In the genomic region with DNA sequence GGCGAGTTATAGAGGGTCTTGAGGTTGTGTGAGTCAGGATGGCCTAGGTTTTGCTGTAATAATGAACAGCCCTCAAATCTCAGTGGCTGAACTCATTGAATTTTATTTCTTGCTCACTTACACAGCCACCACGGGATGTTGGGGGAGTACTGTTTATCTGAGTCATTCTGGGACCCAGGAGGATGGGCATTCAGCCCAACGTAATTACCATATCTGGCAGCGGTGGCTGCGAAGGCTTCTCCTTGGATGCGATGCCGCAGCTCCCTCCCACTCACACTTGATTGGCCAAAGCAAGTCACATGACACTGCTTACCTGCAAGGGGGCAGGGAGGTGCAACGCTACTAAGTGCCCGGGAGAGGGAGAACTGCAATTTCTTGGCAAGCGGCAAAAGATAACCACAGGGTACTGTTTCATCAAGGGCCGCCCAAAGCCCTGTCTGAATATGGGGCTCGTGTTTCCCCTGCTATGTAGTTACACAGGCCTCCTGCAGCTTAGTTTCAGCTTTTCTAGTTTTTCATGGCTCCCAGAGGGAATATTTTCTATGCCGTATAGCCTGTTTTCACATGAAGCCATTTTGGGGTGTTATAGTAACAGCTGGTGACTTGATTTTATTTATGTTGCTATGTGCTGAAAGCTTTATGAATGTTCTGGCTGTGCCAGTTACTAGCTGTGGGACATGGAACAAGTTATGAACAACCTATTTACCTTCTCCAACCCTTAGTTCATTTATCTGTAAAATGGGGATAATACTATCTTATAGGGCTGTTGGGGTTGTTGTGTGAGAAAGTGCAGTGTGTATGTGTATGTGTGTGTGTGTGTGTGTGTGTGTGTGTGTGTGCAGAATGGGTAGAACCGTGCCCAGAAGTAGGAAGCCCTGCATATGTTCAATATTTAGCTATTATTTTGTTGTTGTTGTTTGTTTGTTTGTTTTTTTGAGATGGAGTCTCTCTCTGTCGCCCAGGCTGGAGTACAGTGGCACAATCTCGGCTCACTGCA, we compare ENCODE assay signal across 1 cellular context.
TF ChIP-seq lines count a peak whose summit lies in the region.

No MANE protein-coding gene starts in this region.

TF ChIP-seq in HEK293, 187 proteins besides CTCF, POLR2A, EP300 and RAD21 (continued from another document and continues in another):
- TF ChIP-seq HOXA7 (CRISPR knock-in tag; IDR thresholded peaks at IDR 0.05; ENCODE audit: borderline replicate concordance) (no peak), BCL11A (tag by site-specific recombination; IDR thresholded peaks at IDR 0.05; ENCODE audit: low read depth) (no peak), ZNF560 (tag by site-specific recombination; IDR thresholded peaks at IDR 0.05; ENCODE audit: borderline replicate concordance) (no peak), ZNF184 (tag by site-specific recombination; IDR thresholded peaks at IDR 0.05) (no peak), ZNF19 (tag by site-specific recombination; IDR thresholded peaks at IDR 0.05; ENCODE audit: low read depth) (no peak), ZFP3 (tag by site-specific recombination; IDR thresholded peaks at IDR 0.05; ENCODE audit: low read depth) (no peak), ZNF121 (tag by site-specific recombination; IDR thresholded peaks at IDR 0.05) (no peak), PRDM10 (tag by site-specific recombination; IDR thresholded peaks at IDR 0.05) (peak; percentile 83), ZNF664 (tag by site-specific recombination; IDR thresholded peaks at IDR 0.05) (peak; percentile 54; the same call in 1 of the 2 replicates), ZNF280C (tag by site-specific recombination; IDR thresholded peaks at IDR 0.05) (no peak), ZNF112 (tag by site-specific recombination; IDR thresholded peaks at IDR 0.05) (no peak), ZBTB7A (tag by site-specific recombination; IDR thresholded peaks at IDR 0.05; ENCODE audit: low read depth) (no peak), ZNF843 (tag by site-specific recombination; IDR thresholded peaks at IDR 0.05) (no peak), ZNF426 (tag by site-specific recombination; IDR thresholded peaks at IDR 0.05) (no peak), ZSCAN16 (tag by site-specific recombination; IDR thresholded peaks at IDR 0.05) (no peak), KLF7 (tag by site-specific recombination; IDR thresholded peaks at IDR 0.05; ENCODE audit: borderline replicate concordance) (no peak), ZSCAN5A (tag by site-specific recombination; IDR thresholded peaks at IDR 0.05) (no peak), ZNF529 (tag by site-specific recombination; IDR thresholded peaks at IDR 0.05; ENCODE audit: insufficient replicate concordance) (no peak), ZNF26 (tag by site-specific recombination; IDR thresholded peaks at IDR 0.05) (no peak), ZNF654 (tag by site-specific recombination; IDR thresholded peaks at IDR 0.05; ENCODE audit: low read depth) (no peak), ZNF785 (tag by site-specific recombination; IDR thresholded peaks at IDR 0.05) (no peak), ZNF394 (tag by site-specific recombination; IDR thresholded peaks at IDR 0.05; ENCODE audit: borderline replicate concordance) (no peak), ZSCAN23 (tag by site-specific recombination; IDR thresholded peaks at IDR 0.05) (no peak), ZNF274 (IDR thresholded peaks at IDR 0.05; ENCODE audit: low read length) (no peak), ZNF274 (tag by site-specific recombination; IDR thresholded peaks at IDR 0.05; ENCODE audit: borderline replicate concordance) (no peak), ZNF704 (tag by site-specific recombination; IDR thresholded peaks at IDR 0.05) (no peak), ZNF510 (tag by site-specific recombination; IDR thresholded peaks at IDR 0.05; ENCODE audit: insufficient replicate concordance) (no peak), ZXDB (tag by site-specific recombination; IDR thresholded peaks at IDR 0.05) (peak; percentile 51; the same call in 1 of the 2 replicates), ZNF830 (tag by site-specific recombination; IDR thresholded peaks at IDR 0.05; ENCODE audit: low read depth) (no peak), ZNF521 (tag by site-specific recombination; IDR thresholded peaks at IDR 0.05) (no peak), GLIS1 (tag by site-specific recombination; IDR thresholded peaks at IDR 0.05) (peak; percentile 95), ZNF76 (tag by site-specific recombination; IDR thresholded peaks at IDR 0.05; ENCODE audit: borderline replicate concordance, low read depth) (no peak), ZNF707 (tag by site-specific recombination; IDR thresholded peaks at IDR 0.05) (no peak), ZBTB44 (tag by site-specific recombination; IDR thresholded peaks at IDR 0.05) (peak; percentile 35; the same call in 1 of the 2 replicates), SP7 (tag by site-specific recombination; IDR thresholded peaks at IDR 0.05) (peak; percentile 76), ZSCAN30 (tag by site-specific recombination; IDR thresholded peaks at IDR 0.05) (no peak), ZBTB8A (tag by site-specific recombination; IDR thresholded peaks at IDR 0.05) (peak; percentile 52), ZNF548 (tag by site-specific recombination; IDR thresholded peaks at IDR 0.05) (no peak), SETDB1 (IDR thresholded peaks at IDR 0.05; ENCODE audit: insufficient read length, low read length) (no peak), ZNF157 (tag by site-specific recombination; IDR thresholded peaks at IDR 0.05) (no peak)
- TF ChIP-seq, protein P1, sequence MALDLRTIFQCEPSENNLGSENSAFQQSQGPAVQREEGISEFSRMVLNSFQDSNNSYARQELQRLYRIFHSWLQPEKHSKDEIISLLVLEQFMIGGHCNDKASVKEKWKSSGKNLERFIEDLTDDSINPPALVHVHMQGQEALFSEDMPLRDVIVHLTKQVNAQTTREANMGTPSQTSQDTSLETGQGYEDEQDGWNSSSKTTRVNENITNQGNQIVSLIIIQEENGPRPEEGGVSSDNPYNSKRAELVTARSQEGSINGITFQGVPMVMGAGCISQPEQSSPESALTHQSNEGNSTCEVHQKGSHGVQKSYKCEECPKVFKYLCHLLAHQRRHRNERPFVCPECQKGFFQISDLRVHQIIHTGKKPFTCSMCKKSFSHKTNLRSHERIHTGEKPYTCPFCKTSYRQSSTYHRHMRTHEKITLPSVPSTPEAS (tag by site-specific recombination; IDR thresholded peaks at IDR 0.05): peak; percentile 75
- TF ChIP-seq, protein P2, sequence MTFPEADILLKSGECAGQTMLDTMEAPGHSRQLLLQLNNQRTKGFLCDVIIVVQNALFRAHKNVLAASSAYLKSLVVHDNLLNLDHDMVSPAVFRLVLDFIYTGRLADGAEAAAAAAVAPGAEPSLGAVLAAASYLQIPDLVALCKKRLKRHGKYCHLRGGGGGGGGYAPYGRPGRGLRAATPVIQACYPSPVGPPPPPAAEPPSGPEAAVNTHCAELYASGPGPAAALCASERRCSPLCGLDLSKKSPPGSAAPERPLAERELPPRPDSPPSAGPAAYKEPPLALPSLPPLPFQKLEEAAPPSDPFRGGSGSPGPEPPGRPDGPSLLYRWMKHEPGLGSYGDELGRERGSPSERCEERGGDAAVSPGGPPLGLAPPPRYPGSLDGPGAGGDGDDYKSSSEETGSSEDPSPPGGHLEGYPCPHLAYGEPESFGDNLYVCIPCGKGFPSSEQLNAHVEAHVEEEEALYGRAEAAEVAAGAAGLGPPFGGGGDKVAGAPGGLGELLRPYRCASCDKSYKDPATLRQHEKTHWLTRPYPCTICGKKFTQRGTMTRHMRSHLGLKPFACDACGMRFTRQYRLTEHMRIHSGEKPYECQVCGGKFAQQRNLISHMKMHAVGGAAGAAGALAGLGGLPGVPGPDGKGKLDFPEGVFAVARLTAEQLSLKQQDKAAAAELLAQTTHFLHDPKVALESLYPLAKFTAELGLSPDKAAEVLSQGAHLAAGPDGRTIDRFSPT (tag by site-specific recombination; IDR thresholded peaks at IDR 0.05): no peak
- TF ChIP-seq, protein P3, sequence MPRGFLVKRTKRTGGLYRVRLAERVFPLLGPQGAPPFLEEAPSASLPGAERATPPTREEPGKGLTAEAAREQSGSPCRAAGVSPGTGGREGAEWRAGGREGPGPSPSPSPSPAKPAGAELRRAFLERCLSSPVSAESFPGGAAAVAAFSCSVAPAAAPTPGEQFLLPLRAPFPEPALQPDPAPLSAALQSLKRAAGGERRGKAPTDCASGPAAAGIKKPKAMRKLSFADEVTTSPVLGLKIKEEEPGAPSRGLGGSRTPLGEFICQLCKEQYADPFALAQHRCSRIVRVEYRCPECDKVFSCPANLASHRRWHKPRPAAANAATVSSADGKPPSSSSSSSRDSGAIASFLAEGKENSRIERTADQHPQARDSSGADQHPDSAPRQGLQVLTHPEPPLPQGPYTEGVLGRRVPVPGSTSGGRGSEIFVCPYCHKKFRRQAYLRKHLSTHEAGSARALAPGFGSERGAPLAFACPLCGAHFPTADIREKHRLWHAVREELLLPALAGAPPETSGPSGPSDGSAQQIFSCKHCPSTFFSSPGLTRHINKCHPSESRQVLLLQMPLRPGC (tag by site-specific recombination; IDR thresholded peaks at IDR 0.05): no peak
